Comparison of ENCODE assay signal across 11 cellular contexts in genomic region chr12:78457951-78458350, GRCh38.
A peak's percentile ranks its signal among the peaks of the same experiment; 100 is the strongest.
DNase-seq lines count a peak whose midpoint lies in the region; ATAC-seq and TF ChIP-seq lines count a peak whose summit lies in the region.
"Had no signal": no experiment of that assay in that cellular context is flagged by ENCODE, and none has a peak within 500 bp of the region (broad histone marks: within the 10 kb centered on the region; RNA-seq: fewer than 3 reads in every experiment).

No MANE protein-coding gene starts in this region.

- H3K27ac ChIP-seq in fibroblast of lung (ENCODE audit: insufficient read depth, low read length): no peak overlapping the region

- H3K36me3 ChIP-seq in fibroblast of lung (ENCODE audit: control insufficient read depth, insufficient read depth, low read length): no peaks in the 10 kb centered on the region

- no peaks in the 10 kb centered on the region for H3K27me3 ChIP-seq in fibroblast of lung (ENCODE audit: control insufficient read depth, insufficient read depth, low read length)

- H2AFZ ChIP-seq in fibroblast of lung (ENCODE audit: low read length): no peak overlapping the region

- no peaks in the 10 kb centered on the region for H3K4me1 ChIP-seq in fibroblast of lung (ENCODE audit: control insufficient read depth, extremely low read depth, insufficient read depth, low read length)

- peak; percentile 100 for ATAC-seq in GM18519 (IDR thresholded peaks at IDR 0.05; ENCODE audit: low FRiP score, unreplicated experiment)
- ATAC-seq in HG03565 (IDR thresholded peaks at IDR 0.05; ENCODE audit: unreplicated experiment): peak; percentile 100
- ATAC-seq in SK-N-SH treated with all-trans-retinoic acid at 6 μM for 48 hours: no peak

- no peaks in the 10 kb centered on the region for H3K9me3 ChIP-seq in fibroblast of lung (ENCODE audit: control insufficient read depth, insufficient read depth, low read depth, low read length)

- H3K79me2 ChIP-seq in fibroblast of lung (ENCODE audit: control insufficient read depth, insufficient read depth, low read length): no peaks in the 10 kb centered on the region

- no peak for TF ChIP-seq CTCF in fibroblast of lung (conservative IDR thresholded peaks at IDR 0.05 in 1 of 2, IDR thresholded peaks at IDR 0.05 in 1 of 2; ENCODE audit: low read depth in 1 of 2, low read length in 2 of 2)

- H3K4me2 ChIP-seq in fibroblast of lung (ENCODE audit: extremely low read depth, insufficient read depth, low read length): no peak overlapping the region

- no peaks in the 10 kb centered on the region for H4K20me1 ChIP-seq in fibroblast of lung (ENCODE audit: control insufficient read depth, extremely low read depth, insufficient read depth, low read length)

- H3K4me3 ChIP-seq in fibroblast of lung (replicated peaks in 1 of 4; ENCODE audit: control extremely low read depth in 1 of 4, insufficient read depth in 1 of 4, low read depth in 3 of 4, low read length in 4 of 4): no peak overlapping the region

- DNase-seq in H4 (ENCODE audit: low spot score): peak; percentile 35
- peak; percentile 41 to 59 for DNase-seq in fibroblast of lung (ENCODE audit: low read depth in 2 of 2)
- DNase-seq in NCI-H1092 treated with DMSO at 0.1 percent for 48 hours (lab: John Stamatoyannopoulos, UW): no peak
- DNase-seq in activated CD4-positive, CD25-positive, alpha-beta regulatory T cell treated with anti-CD3 and anti-CD28 coated beads, Interleukin-2, amount 50 U/mL, for 72 hours: no peak
- no peak for DNase-seq in stimulated activated CD4-positive, alpha-beta T cell treated with anti-CD3 and anti-CD28 coated beads, Interleukin-2, amount 100 ng/mL, for 48 hours
- DNase-seq: activated B cell treated with CpG ODN at 0.5 μM for 24 hours, GF-D8, NCI-H1417 had no signal

- H3K9ac ChIP-seq in fibroblast of lung (ENCODE audit: insufficient read depth, low read length): no peak overlapping the region

TF ChIP-seq in SK-N-SH treated with all-trans-retinoic acid at 6 μM for 48 hours, 23 proteins besides CTCF, POLR2A, EP300 and RAD21:
- no peak for TF ChIP-seq TOX (CRISPR knock-in tag; IDR thresholded peaks at IDR 0.05; ENCODE audit: borderline replicate concordance)
- TF ChIP-seq ZFP30 (CRISPR knock-in tag; IDR thresholded peaks at IDR 0.05): no peak
- no peak for TF ChIP-seq ZC3H10 (CRISPR knock-in tag; IDR thresholded peaks at IDR 0.05)
- no peak for TF ChIP-seq ZNF8 (CRISPR knock-in tag; IDR thresholded peaks at IDR 0.05)
- TF ChIP-seq PPARA (CRISPR knock-in tag; IDR thresholded peaks at IDR 0.05; ENCODE audit: borderline replicate concordance): no peak
- no peak for TF ChIP-seq ARNTL (CRISPR knock-in tag; IDR thresholded peaks at IDR 0.05; ENCODE audit: borderline replicate concordance, low read depth)
- no peak for TF ChIP-seq SNAI2 (CRISPR knock-in tag; IDR thresholded peaks at IDR 0.05)
- TF ChIP-seq TCF4 (CRISPR knock-in tag; IDR thresholded peaks at IDR 0.05; ENCODE audit: borderline replicate concordance): no peak
- TF ChIP-seq ZFP3 (CRISPR knock-in tag; IDR thresholded peaks at IDR 0.05): no peak
- TF ChIP-seq ZNF565 (CRISPR knock-in tag; conservative IDR thresholded peaks at IDR 0.05; ENCODE audit: low read depth): no peak
- TF ChIP-seq CREB5 (CRISPR knock-in tag; IDR thresholded peaks at IDR 0.05; ENCODE audit: low read depth): no peak
- TF ChIP-seq RARB (CRISPR knock-in tag; IDR thresholded peaks at IDR 0.05): no peak
- no peak for TF ChIP-seq POU6F1 (CRISPR knock-in tag; IDR thresholded peaks at IDR 0.05; ENCODE audit: borderline replicate concordance, low read depth)
- TF ChIP-seq OSR1 (CRISPR knock-in tag; IDR thresholded peaks at IDR 0.05): no peak
- no peak for TF ChIP-seq ISL1 (CRISPR knock-in tag; IDR thresholded peaks at IDR 0.05)
- TF ChIP-seq CSDC2 (CRISPR knock-in tag; IDR thresholded peaks at IDR 0.05): no peak
- no peak for TF ChIP-seq ESRRG (CRISPR knock-in tag; IDR thresholded peaks at IDR 0.05)
- no peak for TF ChIP-seq TSHZ2 (CRISPR knock-in tag; IDR thresholded peaks at IDR 0.05)

Comparison
In these comparisons a context has a peak if more than half of its experiments do, and no peak if none do; other contexts are left out.
1. DNase-seq: peak in H4 (single experiment) and fibroblast of lung (2 of 2); none in NCI-H1092 treated with DMSO at 0.1 percent for 48 hours (single experiment), activated CD4-positive, CD25-positive, alpha-beta regulatory T cell treated with anti-CD3 and anti-CD28 coated beads, Interleukin-2, amount 50 U/mL, for 72 hours (single experiment) and stimulated activated CD4-positive, alpha-beta T cell treated with anti-CD3 and anti-CD28 coated beads, Interleukin-2, amount 100 ng/mL, for 48 hours (0 of 2).